ENCODE assay signal across 18 cellular contexts in the genomic region with DNA sequence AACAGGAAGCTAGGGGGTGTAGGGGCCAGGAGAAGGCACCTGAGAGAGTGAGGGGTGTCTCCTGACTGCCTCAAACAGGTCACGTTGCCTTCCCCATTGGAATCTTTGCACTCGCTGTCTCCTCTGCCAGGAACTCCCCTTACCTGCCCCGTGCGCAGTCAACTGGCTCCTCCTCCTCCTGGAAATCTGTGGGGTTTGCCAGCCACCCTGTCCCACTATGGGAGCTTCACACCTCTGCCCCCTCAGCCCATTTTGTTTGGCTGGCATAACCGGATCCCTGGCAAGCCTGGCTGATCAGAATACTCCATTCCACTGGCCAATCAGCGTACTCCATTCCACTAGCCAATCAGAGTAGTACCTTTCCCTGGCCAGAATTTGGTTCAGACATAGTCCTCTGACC. TPM values are rescaled to one million over a fixed set of nuclear protein-coding genes. Genes with fewer than 3 reads are reported as not detected.
DNase-seq lines count a peak whose midpoint lies in the region; ATAC-seq and TF ChIP-seq lines count a peak whose summit lies in the region.
"Had no signal": no experiment of that assay in that cellular context is flagged by ENCODE, and none has a peak within 500 bp of the region (broad histone marks: within the 10 kb centered on the region; RNA-seq: fewer than 3 reads in every experiment).

No MANE protein-coding gene starts in this region.

- no peak overlapping the region for H3K4me3 Mint-ChIP-seq in T-helper 1 cell treated with Interleukin-12 subunit alpha and Interleukin-12 subunit beta and Interleukin-4 antibody, amounts not matched to agents 30 μg/mL and 1 μg/mL, for 36 hours
- peak overlapping the region in 1 of 2 donors; percentile 81 for H3K4me3 Mint-ChIP-seq in effector memory CD8-positive, alpha-beta T cell
- H3K4me3 Mint-ChIP-seq: nephron progenitor cell had no signal

- no peak for TF ChIP-seq CTCF in RWPE1 (conservative IDR thresholded peaks at IDR 0.05; ENCODE audit: low read depth)
- no peak for TF ChIP-seq CTCF in neutrophil (IDR thresholded peaks at IDR 0.05)
- no peak for TF ChIP-seq CTCF in upper lobe of right lung (IDR thresholded peaks at IDR 0.05)
- no peak for TF ChIP-seq CTCF in A673 (conservative IDR thresholded peaks at IDR 0.05; ENCODE audit: low read depth, low read length)
- TF ChIP-seq CTCF in gastroesophageal sphincter (IDR thresholded peaks at IDR 0.05): no peak

- POLR2A ChIA-PET in RWPE1 (lab: Yijun Ruan, JAX; ENCODE audit: low non-redundant PET): interaction anchor here (0.5 to 0.8 kb wide), 2 partner anchors 10 to 29 kb away, joined by 3 read pairs; no protein-coding TSS in a partner anchor
- POLR2A ChIA-PET in A673 (lab: Charles Lee; ENCODE audit: low non-redundant PET): no interaction called here

- no peak for TF ChIP-seq EP300 in gastroesophageal sphincter (IDR thresholded peaks at IDR 0.05)

- peaks cover 64% of the 10 kb centered on the region for H3K36me3 ChIP-seq in neutrophil
- H3K36me3 ChIP-seq in upper lobe of right lung: no peaks in the 10 kb centered on the region
- H3K36me3 ChIP-seq in A673 (ENCODE audit: insufficient read depth, low read length, poor library complexity, severe bottlenecking): no peaks in the 10 kb centered on the region
- peaks cover 0 to 10% of the 10 kb centered on the region in 2 donors for H3K36me3 ChIP-seq in gastroesophageal sphincter

- peaks cover 40% of the 10 kb centered on the region for H3K4me1 Mint-ChIP-seq in T-helper 1 cell treated with Interleukin-12 subunit alpha and Interleukin-12 subunit beta and Interleukin-4 antibody, amounts not matched to agents 30 μg/mL and 1 μg/mL, for 36 hours (ENCODE audit: low read depth)
- H3K4me1 Mint-ChIP-seq in effector memory CD8-positive, alpha-beta T cell (ENCODE audit: low read depth in 2 of 2): peaks cover 30 to 40% of the 10 kb centered on the region in 2 donors

- no peaks in the 10 kb centered on the region for H3K27me3 Mint-ChIP-seq in T-helper 1 cell treated with Interleukin-12 subunit alpha and Interleukin-12 subunit beta and Interleukin-4 antibody, amounts not matched to agents 30 μg/mL and 1 μg/mL, for 36 hours (ENCODE audit: low read depth)
- H3K27me3 Mint-ChIP-seq in effector memory CD8-positive, alpha-beta T cell: no peaks in the 10 kb centered on the region

- intact Hi-C loops in upper lobe of right lung (cut with DNase I): no loop called here
- intact Hi-C loops in A673 (cut with micrococcal nuclease; ENCODE audit: unreplicated experiment): no loop called here

- H3K4me1 ChIP-seq in neutrophil (ENCODE audit: control insufficient read depth in 1 of 2, insufficient read depth in 1 of 2, low read depth in 1 of 2, low read length in 1 of 2) (peaks cover 25 to 47% of the 10 kb centered on the region in 2 experiments), upper lobe of right lung (peaks cover 13% of the 10 kb centered on the region), A673 (ENCODE audit: insufficient read depth, low read length, poor library complexity, severe bottlenecking) (no peaks in the 10 kb centered on the region), gastroesophageal sphincter (peaks cover 0 to 34% (median 0%) of the 10 kb centered on the region in 3 donors)

- peaks cover 28% of the 10 kb centered on the region for H3K36me3 Mint-ChIP-seq in T-helper 1 cell treated with Interleukin-12 subunit alpha and Interleukin-12 subunit beta and Interleukin-4 antibody, amounts not matched to agents 30 μg/mL and 1 μg/mL, for 36 hours (ENCODE audit: low read depth)
- peaks cover 32% of the 10 kb centered on the region for H3K36me3 Mint-ChIP-seq in effector memory CD8-positive, alpha-beta T cell (ENCODE audit: insufficient read depth)

- H3K27ac Mint-ChIP-seq in T-helper 1 cell treated with Interleukin-12 subunit alpha and Interleukin-12 subunit beta and Interleukin-4 antibody, amounts not matched to agents 30 μg/mL and 1 μg/mL, for 36 hours: peak overlapping the region; percentile 36
- H3K27ac Mint-ChIP-seq in effector memory CD8-positive, alpha-beta T cell: peak overlapping the region; percentile 78 to 91
- H3K27ac Mint-ChIP-seq: nephron progenitor cell had no signal

- no peaks in the 10 kb centered on the region for H3K9me3 Mint-ChIP-seq in T-helper 1 cell treated with Interleukin-12 subunit alpha and Interleukin-12 subunit beta and Interleukin-4 antibody, amounts not matched to agents 30 μg/mL and 1 μg/mL, for 36 hours
- H3K9me3 Mint-ChIP-seq in effector memory CD8-positive, alpha-beta T cell: no peaks in the 10 kb centered on the region
- H3K9me3 Mint-ChIP-seq: nephron progenitor cell had no signal

- BruUV-seq in A673 (replicated peaks; lab: Mats Ljungman, UMichigan): no TSS peak

- no peak for DNase-seq in T-helper 1 cell
- DNase-seq in RWPE1 (ENCODE audit: low spot score): no peak
- no peak for DNase-seq in effector memory CD8-positive, alpha-beta T cell
- DNase-seq in upper lobe of right lung: no peak
- DNase-seq in A673 (ENCODE audit: low spot score): no peak
- DNase-seq: 8988T, C1 segment of cervical spinal cord, Karpas-422, NCI-H1436, NCI-H345, nephron progenitor cell had no signal

- 39 to 69% methylated on average over 4 to 6 of the region's 6 CpGs for WGBS in gastroesophageal sphincter (ENCODE audit: low coverage in 1 of 2), 2 donors

- CTCF ChIA-PET in RWPE1 (lab: Yijun Ruan, JAX) (interaction anchor here (1.7 to 6.7 kb wide), 2 partner anchors 12 to 30 kb away, joined by 4 to 76 read pairs; no protein-coding TSS in a partner anchor), A673 (lab: Charles Lee) (no interaction called here)

- H3K27ac ChIP-seq in RWPE1 (peak overlapping the region; percentile 89), neutrophil (peak overlapping the region; percentile 81), upper lobe of right lung (no peak overlapping the region), A673 (ENCODE audit: low read depth, low read length, poor library complexity, severe bottlenecking) (no peak overlapping the region), gastroesophageal sphincter (no peak overlapping the region)

- no peaks in the 10 kb centered on the region for H3K9me3 ChIP-seq in neutrophil
- no peaks in the 10 kb centered on the region for H3K9me3 ChIP-seq in upper lobe of right lung
- H3K9me3 ChIP-seq in A673 (ENCODE audit: low read depth, low read length, poor library complexity, severe bottlenecking): no peaks in the 10 kb centered on the region
- no peaks in the 10 kb centered on the region for H3K9me3 ChIP-seq in gastroesophageal sphincter

- H3K4me3 ChIP-seq in neutrophil (ENCODE audit: low read depth in 1 of 2, low read length in 1 of 2) (no peak overlapping the region), upper lobe of right lung (no peak overlapping the region), A673 (ENCODE audit: low read depth, low read length, poor library complexity, severe bottlenecking) (no peak overlapping the region), gastroesophageal sphincter (no peak overlapping the region)
- H3K4me3 ChIP-seq: lung had no signal

- H3K27me3 ChIP-seq in neutrophil (no peaks in the 10 kb centered on the region), upper lobe of right lung (no peaks in the 10 kb centered on the region), A673 (replicated peaks; ENCODE audit: insufficient read depth, low read depth, low read length, poor library complexity) (no peaks in the 10 kb centered on the region), gastroesophageal sphincter (peaks cover 7% of the 10 kb centered on the region)

- ATAC-seq in effector memory CD8-positive, alpha-beta T cell (replicated peaks): no peak
- ATAC-seq in upper lobe of right lung: no peak
- ATAC-seq in gastroesophageal sphincter: no peak

- TF ChIP-seq POLR2A in gastroesophageal sphincter (IDR thresholded peaks at IDR 0.05): no peak

RNA-seq across cellular contexts. Expression of a gene that starts 10.4 kb away (rescaled TPM):
- total RNA-seq in upper lobe of right lung (not detected), A673 (2021) (not detected in 2 replicates), gastroesophageal sphincter (under 1 TPM in 1 of 4 donors, not detected in 3; 0.12 TPM)
- total RNA-seq: Daoy, frontal cortex, lung, temporal lobe had no signal

RNA-seq across cellular contexts. Expression of a gene that starts 16.1 kb away (rescaled TPM):
- total RNA-seq in upper lobe of right lung: 17.5 TPM
- total RNA-seq in A673 (2021): 3.1 and 6.5 TPM in 2 replicates
- total RNA-seq in gastroesophageal sphincter: 10 to 100 TPM in 3 of 4 donors, 1 to 10 TPM in 1; 7.6 to 20.1 (median 13.7) TPM

RNA-seq across cellular contexts. Expression of a gene that starts 22.3 kb away (rescaled TPM):
- total RNA-seq in upper lobe of right lung (117 TPM), A673 (2021) (97.7 and 98.4 TPM in 2 replicates), gastroesophageal sphincter (100 to 1,000 TPM in 3 of 4 donors, 10 to 100 TPM in 1; 78.1 to 147 (median 111) TPM)

RNA-seq across cellular contexts. Expression of a gene that starts 26.7 kb away (rescaled TPM):
- total RNA-seq in upper lobe of right lung (not detected), A673 (2021) (not detected in 2 replicates), gastroesophageal sphincter (not detected)
- total RNA-seq: Daoy, lung had no signal

RNA-seq across cellular contexts. Expression of a gene that starts 35.6 kb away (rescaled TPM):
- 0.69 TPM for total RNA-seq in upper lobe of right lung
- total RNA-seq in A673 (2021): 0.81 TPM in 1 of 2 replicates, not detected in the other
- under 1 TPM in 2 of 4 donors, not detected in 2; 0.27 to 0.89 TPM for total RNA-seq in gastroesophageal sphincter

Comparison
In these comparisons a context has a peak if more than half of its experiments do, and no peak if none do; other contexts are left out.
1. H3K27ac ChIP-seq: peak in RWPE1 (single experiment) and neutrophil (single experiment); none in upper lobe of right lung (single experiment), A673 (single experiment) and gastroesophageal sphincter (0 of 4).